In the genomic region with DNA sequence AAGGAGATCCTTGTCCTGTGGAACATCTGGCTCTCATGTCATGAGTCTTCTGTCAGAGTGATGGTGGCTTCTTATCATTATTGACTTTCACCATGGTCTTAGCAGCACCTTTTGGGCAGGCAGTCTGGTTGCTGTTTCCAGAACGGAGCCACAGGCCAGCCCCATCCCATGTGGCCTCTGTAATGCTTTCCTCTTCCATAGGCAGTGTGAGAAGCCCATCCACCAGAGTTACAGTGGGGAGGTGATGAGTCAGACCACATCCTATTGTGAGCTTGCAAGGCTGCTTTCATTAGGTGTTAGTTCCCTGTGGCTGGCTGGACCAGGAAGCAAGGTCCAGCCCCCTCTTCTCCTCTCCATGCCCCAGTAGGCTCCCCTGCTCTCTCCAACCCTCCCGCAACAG, we compare ENCODE assay signal across 1 cellular context.
TF ChIP-seq lines count a peak whose summit lies in the region.

No MANE protein-coding gene starts in this region.

TF ChIP-seq in K562, 482 proteins besides CTCF, POLR2A, EP300 and RAD21:
- TF ChIP-seq TSC22D4 (tag; IDR thresholded peaks at IDR 0.05) (no peak), PHF8 (IDR thresholded peaks at IDR 0.05; ENCODE audit: borderline replicate concordance, low read length) (no peak), CBFA2T3 (IDR thresholded peaks at IDR 0.05) (peak; percentile 32; the same call in 1 of the 2 replicates), MEIS2 (IDR thresholded peaks at IDR 0.05; ENCODE audit: partially characterized antibody) (peak; percentile 25), SREBF2 (CRISPR knock-in tag; IDR thresholded peaks at IDR 0.05) (no peak), CTBP1 (IDR thresholded peaks at IDR 0.05; ENCODE audit: borderline replicate concordance) (peak; percentile 34; the same call in 1 of the 2 replicates), FOSL1 (tag; conservative IDR thresholded peaks at IDR 0.05) (peak; percentile 41; the same call in 1 of the 2 replicates), ATF3 (IDR thresholded peaks at IDR 0.05) (peak; percentile 33; the same call in 1 of the 2 replicates), ATF3 (CRISPR knock-in tag; conservative IDR thresholded peaks at IDR 0.05) (no peak)
TF ChIP-seq in K562: peak in this region for 5.
